8 cellular contexts compared by ENCODE assay signal in the genomic region with DNA sequence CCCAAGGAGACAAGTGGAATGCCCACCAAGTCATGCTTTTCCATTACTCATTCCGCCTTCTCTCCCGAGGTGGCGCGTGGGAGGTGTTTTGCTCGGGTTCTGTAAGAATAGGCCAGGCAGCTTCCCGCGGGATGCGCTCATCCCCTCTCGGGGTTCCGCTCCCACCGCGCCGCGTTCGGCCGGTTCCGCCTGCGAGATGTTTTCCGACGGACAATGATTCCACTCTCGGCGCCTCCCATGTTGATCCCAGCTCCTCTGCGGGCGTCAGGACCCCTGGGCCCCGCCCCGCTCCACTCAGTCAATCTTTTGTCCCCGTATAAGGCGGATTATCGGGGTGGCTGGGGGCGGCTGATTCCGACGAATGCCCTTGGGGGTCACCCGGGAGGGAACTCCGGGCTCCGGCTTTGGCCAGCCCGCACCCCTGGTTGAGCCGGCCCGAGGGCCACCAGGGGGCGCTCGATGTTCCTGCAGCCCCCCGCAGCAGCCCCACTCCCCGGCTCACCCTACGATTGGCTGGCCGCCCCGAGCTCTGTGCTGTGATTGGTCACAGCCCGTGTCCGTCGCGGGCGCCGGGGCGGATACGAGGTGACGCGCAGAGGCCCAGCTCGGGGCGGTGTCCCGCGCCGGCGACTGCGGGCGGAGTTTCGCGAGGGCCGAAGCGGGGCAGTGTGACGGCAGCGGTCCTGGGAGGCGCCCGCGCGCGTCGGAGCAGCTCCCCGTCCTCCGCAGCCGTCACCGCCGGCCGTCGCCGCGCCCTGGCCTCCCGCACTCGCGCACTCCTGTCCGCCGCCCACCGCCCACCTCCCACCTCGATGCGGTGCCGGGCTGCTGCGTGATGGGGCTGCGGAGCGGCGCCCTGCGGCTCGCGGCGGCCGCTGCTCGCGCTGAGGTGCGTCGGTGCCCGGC. TPM values are rescaled to one million over a fixed set of nuclear protein-coding genes. Genes with fewer than 3 reads are reported as not detected.
DNase-seq lines count a peak whose midpoint lies in the region; ATAC-seq and TF ChIP-seq lines count a peak whose summit lies in the region.

A gene with protein sequence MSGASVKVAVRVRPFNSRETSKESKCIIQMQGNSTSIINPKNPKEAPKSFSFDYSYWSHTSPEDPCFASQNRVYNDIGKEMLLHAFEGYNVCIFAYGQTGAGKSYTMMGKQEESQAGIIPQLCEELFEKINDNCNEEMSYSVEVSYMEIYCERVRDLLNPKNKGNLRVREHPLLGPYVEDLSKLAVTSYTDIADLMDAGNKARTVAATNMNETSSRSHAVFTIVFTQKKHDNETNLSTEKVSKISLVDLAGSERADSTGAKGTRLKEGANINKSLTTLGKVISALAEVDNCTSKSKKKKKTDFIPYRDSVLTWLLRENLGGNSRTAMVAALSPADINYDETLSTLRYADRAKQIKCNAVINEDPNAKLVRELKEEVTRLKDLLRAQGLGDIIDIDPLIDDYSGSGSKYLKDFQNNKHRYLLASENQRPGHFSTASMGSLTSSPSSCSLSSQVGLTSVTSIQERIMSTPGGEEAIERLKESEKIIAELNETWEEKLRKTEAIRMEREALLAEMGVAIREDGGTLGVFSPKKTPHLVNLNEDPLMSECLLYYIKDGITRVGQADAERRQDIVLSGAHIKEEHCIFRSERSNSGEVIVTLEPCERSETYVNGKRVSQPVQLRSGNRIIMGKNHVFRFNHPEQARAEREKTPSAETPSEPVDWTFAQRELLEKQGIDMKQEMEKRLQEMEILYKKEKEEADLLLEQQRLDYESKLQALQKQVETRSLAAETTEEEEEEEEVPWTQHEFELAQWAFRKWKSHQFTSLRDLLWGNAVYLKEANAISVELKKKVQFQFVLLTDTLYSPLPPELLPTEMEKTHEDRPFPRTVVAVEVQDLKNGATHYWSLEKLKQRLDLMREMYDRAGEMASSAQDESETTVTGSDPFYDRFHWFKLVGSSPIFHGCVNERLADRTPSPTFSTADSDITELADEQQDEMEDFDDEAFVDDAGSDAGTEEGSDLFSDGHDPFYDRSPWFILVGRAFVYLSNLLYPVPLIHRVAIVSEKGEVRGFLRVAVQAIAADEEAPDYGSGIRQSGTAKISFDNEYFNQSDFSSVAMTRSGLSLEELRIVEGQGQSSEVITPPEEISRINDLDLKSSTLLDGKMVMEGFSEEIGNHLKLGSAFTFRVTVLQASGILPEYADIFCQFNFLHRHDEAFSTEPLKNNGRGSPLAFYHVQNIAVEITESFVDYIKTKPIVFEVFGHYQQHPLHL (N-terminal part only) (plus strand): TSS at position 666 of the 906 bp plus-strand sequence. CDS start 21,759 bp downstream, outside the sequence.

- H3K27ac ChIP-seq in osteoblast (ENCODE audit: low read depth, low read length) (peak within 1 kb of the TSS; percentile 94), thoracic aorta (peak within 1 kb of the TSS; percentile 100)

- H3K9me3 Mint-ChIP-seq in activated naive CD4-positive, alpha-beta T cell treated with anti-CD3 and anti-CD28 coated beads, Interleukin-2, amount 50 U/mL, for 72 hours: no peaks in the 10 kb centered on the region

- H4K20me1 ChIP-seq in osteoblast (ENCODE audit: insufficient read depth, low read length): peaks cover 27% of the 10 kb centered on the region

- peak within 1 kb of the TSS; percentile 88 for H3K4me2 ChIP-seq in osteoblast (ENCODE audit: insufficient read depth, low read length)

- DNase-seq in GM10266 (ENCODE audit: extremely low spot score) (peak; percentile 100), NB4 (ENCODE audit: low read depth) (peak; percentile 97), glomerular visceral epithelial cell (ENCODE audit: extremely low spot score) (peak; percentile 98), osteoblast (ENCODE audit: insufficient read length, low spot score, missing footprints) (peak; percentile 100), thoracic aorta (ENCODE audit: low spot score) (peak; percentile 95)
- DNase-seq in activated naive CD4-positive, alpha-beta T cell treated with anti-CD3 and anti-CD28 coated beads, Interleukin-2, amount 50 U/mL, for 72 hours (ENCODE audit: low spot score in 2 of 2): peak; percentile 98

- ATAC-seq in HG02571 (IDR thresholded peaks at IDR 0.05; ENCODE audit: unreplicated experiment) (peak; percentile 98), SK-N-SH treated with all-trans-retinoic acid at 6 μM for 48 hours (peak; percentile 94), thoracic aorta (ENCODE audit: insufficient number of reproducible peaks, low FRiP score, low read depth) (peak; percentile 77)
- peak; percentile 98 for ATAC-seq in activated naive CD4-positive, alpha-beta T cell treated with anti-CD3 and anti-CD28 coated beads, Interleukin-2, amount 50 U/mL, for 72 hours

- H2AFZ ChIP-seq in osteoblast (ENCODE audit: low read length): peak within 1 kb of the TSS; percentile 94

- peak; percentile 83 for TF ChIP-seq CTCF in GM10266 (IDR thresholded peaks at IDR 0.05; ENCODE audit: control insufficient read depth, insufficient read depth, low read depth, missing control alignments)
- peak; percentile 63 for TF ChIP-seq CTCF in NB4 (IDR thresholded peaks at IDR 0.05; ENCODE audit: low read depth, low read length)
- TF ChIP-seq CTCF in osteoblast (IDR thresholded peaks at IDR 0.05; ENCODE audit: extremely low read depth, low read depth, low read length): peak; percentile 86
- peak; percentile 99 for TF ChIP-seq CTCF in thoracic aorta (IDR thresholded peaks at IDR 0.05)

- H3K79me2 ChIP-seq in osteoblast (ENCODE audit: insufficient read depth, low read length): peaks cover 41% of the 10 kb centered on the region

- no peaks in the 10 kb centered on the region for H3K27me3 ChIP-seq in osteoblast (ENCODE audit: insufficient read depth, low read length)
- H3K27me3 ChIP-seq in thoracic aorta (replicated peaks; ENCODE audit: insufficient read depth): no peaks in the 10 kb centered on the region

- peak within 1 kb of the TSS; percentile 95 for H3K27ac Mint-ChIP-seq in activated naive CD4-positive, alpha-beta T cell treated with anti-CD3 and anti-CD28 coated beads, Interleukin-2, amount 50 U/mL, for 72 hours

- H3K4me3 ChIP-seq in NB4 (ENCODE audit: low read depth, low read length): peak within 1 kb of the TSS; percentile 60
- peak within 1 kb of the TSS; percentile 99 for H3K4me3 ChIP-seq in osteoblast (ENCODE audit: insufficient read depth, low read length)
- peak within 1 kb of the TSS; percentile 96 for H3K4me3 ChIP-seq in thoracic aorta

- H3K36me3 ChIP-seq in osteoblast (ENCODE audit: insufficient read depth, low read length) (no peaks in the 10 kb centered on the region), thoracic aorta (no peaks in the 10 kb centered on the region)

- H3K36me3 Mint-ChIP-seq in activated naive CD4-positive, alpha-beta T cell treated with anti-CD3 and anti-CD28 coated beads, Interleukin-2, amount 50 U/mL, for 72 hours: no peaks in the 10 kb centered on the region

- TF ChIP-seq POLR2A in NB4 (IDR thresholded peaks at IDR 0.05; ENCODE audit: extremely low read depth, insufficient read length): peak; percentile 49

- H3K9me3 ChIP-seq in osteoblast (ENCODE audit: low read depth, low read length): no peaks in the 10 kb centered on the region
- H3K9me3 ChIP-seq in thoracic aorta: no peaks in the 10 kb centered on the region

- H3K4me1 ChIP-seq in osteoblast (ENCODE audit: insufficient read depth, low read length): peaks cover 19% of the 10 kb centered on the region
- peaks cover 15 to 32% of the 10 kb centered on the region in 2 donors for H3K4me1 ChIP-seq in thoracic aorta (ENCODE audit: control insufficient read depth in 1 of 2, low read depth in 2 of 2)

TF ChIP-seq in SK-N-SH treated with all-trans-retinoic acid at 6 μM for 48 hours, 23 proteins besides CTCF, POLR2A, EP300 and RAD21 (continues in another document):
- TF ChIP-seq TCF4 (CRISPR knock-in tag; IDR thresholded peaks at IDR 0.05; ENCODE audit: borderline replicate concordance): no peak; the same call in 1 of the 2 replicates
- TF ChIP-seq ZNF565 (CRISPR knock-in tag; conservative IDR thresholded peaks at IDR 0.05; ENCODE audit: low read depth): no peak
- TF ChIP-seq TOX (CRISPR knock-in tag; IDR thresholded peaks at IDR 0.05; ENCODE audit: borderline replicate concordance): no peak
- no peak for TF ChIP-seq PPARA (CRISPR knock-in tag; IDR thresholded peaks at IDR 0.05; ENCODE audit: borderline replicate concordance)
- 0 out of 2 replicates have a peak, but pooled peaks have one; percentile 3 for TF ChIP-seq ZNF70 (CRISPR knock-in tag; IDR thresholded peaks at IDR 0.05)
- TF ChIP-seq, protein P1, sequence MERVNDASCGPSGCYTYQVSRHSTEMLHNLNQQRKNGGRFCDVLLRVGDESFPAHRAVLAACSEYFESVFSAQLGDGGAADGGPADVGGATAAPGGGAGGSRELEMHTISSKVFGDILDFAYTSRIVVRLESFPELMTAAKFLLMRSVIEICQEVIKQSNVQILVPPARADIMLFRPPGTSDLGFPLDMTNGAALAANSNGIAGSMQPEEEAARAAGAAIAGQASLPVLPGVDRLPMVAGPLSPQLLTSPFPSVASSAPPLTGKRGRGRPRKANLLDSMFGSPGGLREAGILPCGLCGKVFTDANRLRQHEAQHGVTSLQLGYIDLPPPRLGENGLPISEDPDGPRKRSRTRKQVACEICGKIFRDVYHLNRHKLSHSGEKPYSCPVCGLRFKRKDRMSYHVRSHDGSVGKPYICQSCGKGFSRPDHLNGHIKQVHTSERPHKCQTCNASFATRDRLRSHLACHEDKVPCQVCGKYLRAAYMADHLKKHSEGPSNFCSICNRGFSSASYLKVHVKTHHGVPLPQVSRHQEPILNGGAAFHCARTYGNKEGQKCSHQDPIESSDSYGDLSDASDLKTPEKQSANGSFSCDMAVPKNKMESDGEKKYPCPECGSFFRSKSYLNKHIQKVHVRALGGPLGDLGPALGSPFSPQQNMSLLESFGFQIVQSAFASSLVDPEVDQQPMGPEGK (CRISPR knock-in tag; IDR thresholded peaks at IDR 0.05; ENCODE audit: borderline replicate concordance): 0 out of 2 replicates have a peak, but pooled peaks have one; percentile 57
- no peak for TF ChIP-seq ARNTL (CRISPR knock-in tag; IDR thresholded peaks at IDR 0.05; ENCODE audit: borderline replicate concordance, low read depth)
- TF ChIP-seq ZC3H10 (CRISPR knock-in tag; IDR thresholded peaks at IDR 0.05): no peak
- peak; percentile 93 for TF ChIP-seq ZFP3 (CRISPR knock-in tag; IDR thresholded peaks at IDR 0.05)
- TF ChIP-seq OSR1 (CRISPR knock-in tag; IDR thresholded peaks at IDR 0.05): no peak
- no peak for TF ChIP-seq ZFP30 (CRISPR knock-in tag; IDR thresholded peaks at IDR 0.05)

RNA-seq across cellular contexts. Expression of the gene that starts here (rescaled TPM):
- total RNA-seq in activated naive CD4-positive, alpha-beta T cell treated with anti-CD3 and anti-CD28 coated beads, Interleukin-2, amount 50 U/mL, for 72 hours: 10 to 100 TPM; 11.1 to 14.0 TPM
- total RNA-seq in osteoblast (35.8 and 38.0 TPM in 2 replicates), thoracic aorta (10 to 100 TPM; 40.1 to 64.3 TPM)

Comparison
In these comparisons a context has a peak if more than half of its experiments do, and no peak if none do; other contexts are left out.
1. Peak in every context shown above with its lines: DNase-seq, ATAC-seq, H3K4me3 ChIP-seq and H3K27ac ChIP-seq.